ENCODE assay signal across 16 cellular contexts in genomic region chr4:11072999-11073398, GRCh38.
DNase-seq lines count a peak whose midpoint lies in the region; ATAC-seq, FAIRE-seq and TF ChIP-seq lines count a peak whose summit lies in the region.
"Had no signal": no experiment of that assay in that cellular context is flagged by ENCODE, and none has a peak within 500 bp of the region (broad histone marks: within the 10 kb centered on the region; RNA-seq: fewer than 3 reads in every experiment).

No MANE protein-coding gene starts in this region.

- H4K20me1 ChIP-seq in KMS-11 (ENCODE audit: insufficient read depth): no peaks in the 10 kb centered on the region

- H3K4me3 ChIP-seq in KMS-11 (IDR thresholded peaks at IDR 0.05; ENCODE audit: insufficient read depth, low read depth, low read length) (no peak overlapping the region), testis (no peak overlapping the region)

- no peaks in the 10 kb centered on the region for H3K79me2 ChIP-seq in KMS-11 (ENCODE audit: insufficient read depth, low read depth)

- H3K4me1 ChIP-seq in KMS-11 (ENCODE audit: low read depth, poor library complexity, severe bottlenecking) (no peaks in the 10 kb centered on the region), testis (peaks cover 6% of the 10 kb centered on the region)

- ATAC-seq in left cardiac atrium (peak; percentile 16 to 46), HG02970 (IDR thresholded peaks at IDR 0.05; ENCODE audit: low FRiP score, unreplicated experiment) (no peak), HG03135 (IDR thresholded peaks at IDR 0.05; ENCODE audit: unreplicated experiment) (no peak)
- ATAC-seq: CD8-positive, alpha-beta T cell had no signal

- no peaks in the 10 kb centered on the region for H3K9me3 ChIP-seq in testis

- H2AFZ ChIP-seq in KMS-11 (ENCODE audit: low read depth): no peak overlapping the region

- H3K9ac ChIP-seq in KMS-11: no peak overlapping the region

- no peak overlapping the region for H3K27ac ChIP-seq in KMS-11
- no peak overlapping the region for H3K27ac ChIP-seq in testis

- WGBS in testis, 2 donors: 26 to 45% methylated on average over 8 of the region's 8 CpGs

- intact Hi-C loops in left cardiac atrium (cut with DNase I): no loop called here
- intact Hi-C loops in testis (cut with DNase I; ENCODE audit: low total_unique reads): no loop called here

- 0 out of 2 replicates have a peak overlapping the region, but pooled peaks have one; percentile 3 for H3K4me2 ChIP-seq in KMS-11

- TF ChIP-seq POLR2A in testis (IDR thresholded peaks at IDR 0.05): no peak
- no peak for TF ChIP-seq POLR2A in GM12891 (IDR thresholded peaks at IDR 0.05; ENCODE audit: low read depth, low read length)

- H3K36me3 ChIP-seq in KMS-11 (ENCODE audit: insufficient read depth) (no peaks in the 10 kb centered on the region), testis (ENCODE audit: low read depth, missing control alignments) (no peaks in the 10 kb centered on the region)

- DNase-seq in OCI-M1 (lab: John Stamatoyannopoulos, UW) (peak; percentile 26), left cardiac atrium (no peak), testis (peak; percentile 15), GM12891 (ENCODE audit: insufficient read length, low spot score) (no peak)
- DNase-seq: CD8-positive, alpha-beta T cell; DND-41; NCI-H1105 treated with DMSO at 0.1 percent for 48 hours; NCI-H2029 treated with DMSO at 0.1 percent for 48 hours; NCI-H226; NCI-H524; NCI-H774 had no signal

- H3K27me3 ChIP-seq in KMS-11 (ENCODE audit: insufficient read depth, low read depth) (no peaks in the 10 kb centered on the region), testis (no peaks in the 10 kb centered on the region)

- TF ChIP-seq CTCF in KMS-11 (conservative IDR thresholded peaks at IDR 0.05; ENCODE audit: low read depth, low read length): no peak
- no peak for TF ChIP-seq CTCF in testis (IDR thresholded peaks at IDR 0.05)

- no peak for FAIRE-seq in GM12891 (lab: Jason Lieb, UNC)
- FAIRE-seq: GM19239, RCC 7860 had no signal

TF ChIP-seq in GM12891, 5 proteins besides CTCF, POLR2A, EP300 and RAD21:
- TF ChIP-seq TAF1 (IDR thresholded peaks at IDR 0.05; ENCODE audit: low read depth, low read length) (no peak), POLR2AphosphoS5 (IDR thresholded peaks at IDR 0.05; ENCODE audit: low read depth, low read length) (no peak), PAX5 (IDR thresholded peaks at IDR 0.05; ENCODE audit: insufficient read depth, low read length, severe bottlenecking) (no peak), SPI1 (IDR thresholded peaks at IDR 0.05; ENCODE audit: low read depth, low read length) (no peak), POU2F2 (IDR thresholded peaks at IDR 0.05; ENCODE audit: low read depth, low read length) (no peak)

Comparison
In these comparisons a context has a peak if more than half of its experiments do, and no peak if none do; other contexts are left out.
1. DNase-seq: peak in OCI-M1 (single experiment) and testis (single experiment); none in left cardiac atrium (single experiment) and GM12891 (single experiment).
2. ATAC-seq: peak in left cardiac atrium (2 of 2); none in HG02970 (single experiment) and HG03135 (single experiment).